In the genomic region with DNA sequence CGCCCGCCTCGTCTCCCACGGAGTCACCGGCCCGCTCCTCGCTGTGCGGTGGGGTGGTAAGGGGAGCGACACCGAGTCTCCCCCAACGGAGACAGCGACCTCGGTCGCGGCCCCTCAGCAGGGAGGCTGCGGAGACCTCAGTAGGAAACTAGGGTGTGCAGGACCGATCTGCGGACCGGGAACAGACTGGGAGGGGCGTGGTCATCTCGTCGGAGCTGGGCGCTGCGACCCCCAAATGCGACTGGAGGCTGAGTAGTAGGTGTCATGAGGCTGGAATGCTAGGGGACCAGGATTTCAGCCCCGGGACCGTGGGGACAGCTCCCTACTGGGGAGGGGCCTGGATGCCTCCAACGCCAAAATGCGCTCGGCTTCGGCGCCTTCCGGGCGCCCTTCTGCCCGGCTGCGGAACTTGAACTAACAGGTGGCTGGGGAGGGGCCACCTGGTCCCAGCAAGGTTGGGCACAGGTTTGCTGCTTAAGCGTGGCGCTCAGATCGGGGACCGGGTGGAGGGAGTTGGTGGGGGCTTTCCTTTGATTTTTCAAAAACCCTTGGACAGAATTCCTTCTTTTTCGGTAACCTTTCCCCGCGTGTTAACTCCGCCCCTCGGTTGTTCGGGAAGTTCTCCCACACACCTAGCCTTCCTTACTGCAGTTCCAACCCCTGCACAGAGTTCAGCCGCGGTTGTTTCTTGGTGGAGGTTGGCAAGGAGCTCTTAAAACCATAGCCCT, we compare ENCODE assay signal across 1 cellular context.
TF ChIP-seq lines count a peak whose summit lies in the region.

No MANE protein-coding gene starts in this region.

TF ChIP-seq in GM23338, 12 proteins besides CTCF, POLR2A, EP300 and RAD21 (continued from another document):
- TF ChIP-seq, protein P1, sequence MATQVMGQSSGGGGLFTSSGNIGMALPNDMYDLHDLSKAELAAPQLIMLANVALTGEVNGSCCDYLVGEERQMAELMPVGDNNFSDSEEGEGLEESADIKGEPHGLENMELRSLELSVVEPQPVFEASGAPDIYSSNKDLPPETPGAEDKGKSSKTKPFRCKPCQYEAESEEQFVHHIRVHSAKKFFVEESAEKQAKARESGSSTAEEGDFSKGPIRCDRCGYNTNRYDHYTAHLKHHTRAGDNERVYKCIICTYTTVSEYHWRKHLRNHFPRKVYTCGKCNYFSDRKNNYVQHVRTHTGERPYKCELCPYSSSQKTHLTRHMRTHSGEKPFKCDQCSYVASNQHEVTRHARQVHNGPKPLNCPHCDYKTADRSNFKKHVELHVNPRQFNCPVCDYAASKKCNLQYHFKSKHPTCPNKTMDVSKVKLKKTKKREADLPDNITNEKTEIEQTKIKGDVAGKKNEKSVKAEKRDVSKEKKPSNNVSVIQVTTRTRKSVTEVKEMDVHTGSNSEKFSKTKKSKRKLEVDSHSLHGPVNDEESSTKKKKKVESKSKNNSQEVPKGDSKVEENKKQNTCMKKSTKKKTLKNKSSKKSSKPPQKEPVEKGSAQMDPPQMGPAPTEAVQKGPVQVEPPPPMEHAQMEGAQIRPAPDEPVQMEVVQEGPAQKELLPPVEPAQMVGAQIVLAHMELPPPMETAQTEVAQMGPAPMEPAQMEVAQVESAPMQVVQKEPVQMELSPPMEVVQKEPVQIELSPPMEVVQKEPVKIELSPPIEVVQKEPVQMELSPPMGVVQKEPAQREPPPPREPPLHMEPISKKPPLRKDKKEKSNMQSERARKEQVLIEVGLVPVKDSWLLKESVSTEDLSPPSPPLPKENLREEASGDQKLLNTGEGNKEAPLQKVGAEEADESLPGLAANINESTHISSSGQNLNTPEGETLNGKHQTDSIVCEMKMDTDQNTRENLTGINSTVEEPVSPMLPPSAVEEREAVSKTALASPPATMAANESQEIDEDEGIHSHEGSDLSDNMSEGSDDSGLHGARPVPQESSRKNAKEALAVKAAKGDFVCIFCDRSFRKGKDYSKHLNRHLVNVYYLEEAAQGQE (IDR thresholded peaks at IDR 0.05; ENCODE audit: unreplicated experiment), result peak; percentile 62
